15 cellular contexts compared by ENCODE assay signal in the genomic region with DNA sequence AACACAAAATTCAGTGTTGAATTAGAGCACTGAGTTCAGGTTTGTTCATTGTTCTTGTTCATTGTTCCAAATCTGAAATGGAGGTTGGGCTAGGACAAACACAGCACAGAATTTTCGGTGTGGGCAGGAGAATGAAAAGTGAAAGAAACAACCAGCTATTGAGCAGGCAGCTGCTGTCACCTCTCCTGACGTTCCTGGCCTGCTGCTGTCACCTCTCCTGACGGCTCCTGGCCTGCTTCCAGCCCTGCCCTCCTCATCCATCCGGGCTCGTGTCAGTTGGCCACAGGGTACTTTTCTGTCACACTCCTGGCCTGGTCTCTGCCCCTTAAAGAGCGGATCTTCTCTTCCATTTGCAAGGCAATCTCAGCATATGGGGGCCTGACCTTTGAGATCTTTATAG. TPM values are rescaled to one million over a fixed set of nuclear protein-coding genes. Genes with fewer than 3 reads are reported as not detected.
DNase-seq lines count a peak whose midpoint lies in the region; ATAC-seq and TF ChIP-seq lines count a peak whose summit lies in the region.
"Had no signal": no experiment of that assay in that cellular context is flagged by ENCODE, and none has a peak within 500 bp of the region (broad histone marks: within the 10 kb centered on the region; RNA-seq: fewer than 3 reads in every experiment).

No MANE protein-coding gene starts in this region.

- no peaks in the 10 kb centered on the region for H3K9me3 Mint-ChIP-seq in activated T-cell treated with anti-CD3 and anti-CD28 coated beads, Interleukin-2, amount 50 U/mL, for 24 hours
- H3K9me3 Mint-ChIP-seq in activated T-cell treated with anti-CD3 and anti-CD28 coated beads, Interleukin-2, amount 50 U/mL, for 4 hours = no peaks in the 10 kb centered on the region
- no peaks in the 10 kb centered on the region for H3K9me3 Mint-ChIP-seq in activated T-helper 17 cell treated with anti-CD3 and anti-CD28 coated beads, Interleukin-2, amount 50 U/mL, for 72 hours

- H3K27ac ChIP-seq in foreskin keratinocyte (no peak overlapping the region), esophagus squamous epithelium (no peak overlapping the region)
- H3K27ac ChIP-seq: coronary artery, left lung, ovary had no signal

- no peak overlapping the region for H3K4me3 Mint-ChIP-seq in activated T-cell treated with anti-CD3 and anti-CD28 coated beads, Interleukin-2, amount 50 U/mL, for 24 hours
- no peak overlapping the region for H3K4me3 Mint-ChIP-seq in activated T-cell treated with anti-CD3 and anti-CD28 coated beads, Interleukin-2, amount 50 U/mL, for 4 hours
- H3K4me3 Mint-ChIP-seq in activated T-helper 17 cell treated with anti-CD3 and anti-CD28 coated beads, Interleukin-2, amount 50 U/mL, for 72 hours = no peak overlapping the region

- intact Hi-C loops in esophagus squamous epithelium (cut with DNase I) = no loop called here

- 36% methylated on average over 6 of the region's 6 CpGs for WGBS in esophagus squamous epithelium, 2 donors

- H3K27me3 ChIP-seq in foreskin keratinocyte = peaks cover 24% of the 10 kb centered on the region
- no peaks in the 10 kb centered on the region for H3K27me3 ChIP-seq in esophagus squamous epithelium
- H3K27me3 ChIP-seq: left lung, ovary, upper lobe of left lung had no signal

- no peaks in the 10 kb centered on the region for H3K4me1 ChIP-seq in foreskin keratinocyte
- H3K4me1 ChIP-seq in esophagus squamous epithelium = no peaks in the 10 kb centered on the region
- H3K4me1 ChIP-seq: left lung had no signal

- no peak overlapping the region for H3K4me3 ChIP-seq in esophagus squamous epithelium
- H3K4me3 ChIP-seq: coronary artery, left lung, ovary, upper lobe of left lung had no signal

- peaks cover 20% of the 10 kb centered on the region for H3K4me1 Mint-ChIP-seq in activated T-cell treated with anti-CD3 and anti-CD28 coated beads, Interleukin-2, amount 50 U/mL, for 24 hours (ENCODE audit: low read depth)
- no peaks in the 10 kb centered on the region for H3K4me1 Mint-ChIP-seq in activated T-cell treated with anti-CD3 and anti-CD28 coated beads, Interleukin-2, amount 50 U/mL, for 4 hours (ENCODE audit: low read depth)
- H3K4me1 Mint-ChIP-seq in activated T-helper 17 cell treated with anti-CD3 and anti-CD28 coated beads, Interleukin-2, amount 50 U/mL, for 72 hours = peaks cover 3% of the 10 kb centered on the region

- TF ChIP-seq CTCF in foreskin keratinocyte (conservative IDR thresholded peaks at IDR 0.05) (no peak), esophagus squamous epithelium (IDR thresholded peaks at IDR 0.05) (no peak)

- H3K36me3 Mint-ChIP-seq in activated T-cell treated with anti-CD3 and anti-CD28 coated beads, Interleukin-2, amount 50 U/mL, for 24 hours (ENCODE audit: low read depth) = peaks cover 14% of the 10 kb centered on the region
- H3K36me3 Mint-ChIP-seq in activated T-cell treated with anti-CD3 and anti-CD28 coated beads, Interleukin-2, amount 50 U/mL, for 4 hours (ENCODE audit: insufficient read depth) = peaks cover 4% of the 10 kb centered on the region
- peaks cover 23% of the 10 kb centered on the region for H3K36me3 Mint-ChIP-seq in activated T-helper 17 cell treated with anti-CD3 and anti-CD28 coated beads, Interleukin-2, amount 50 U/mL, for 72 hours (ENCODE audit: low read depth)

- H3K9me3 ChIP-seq in esophagus squamous epithelium = no peaks in the 10 kb centered on the region
- H3K9me3 ChIP-seq: left lung, ovary, upper lobe of left lung had no signal

- no peak for TF ChIP-seq POLR2A in esophagus squamous epithelium (IDR thresholded peaks at IDR 0.05)

- H3K27ac Mint-ChIP-seq in activated T-cell treated with anti-CD3 and anti-CD28 coated beads, Interleukin-2, amount 50 U/mL, for 24 hours = peak overlapping the region; percentile 71
- H3K27ac Mint-ChIP-seq in activated T-helper 17 cell treated with anti-CD3 and anti-CD28 coated beads, Interleukin-2, amount 50 U/mL, for 72 hours = peak overlapping the region; percentile 59

- no peaks in the 10 kb centered on the region for H3K27me3 Mint-ChIP-seq in activated T-cell treated with anti-CD3 and anti-CD28 coated beads, Interleukin-2, amount 50 U/mL, for 24 hours
- H3K27me3 Mint-ChIP-seq in activated T-cell treated with anti-CD3 and anti-CD28 coated beads, Interleukin-2, amount 50 U/mL, for 4 hours (ENCODE audit: low read depth) = no peaks in the 10 kb centered on the region
- no peaks in the 10 kb centered on the region for H3K27me3 Mint-ChIP-seq in activated T-helper 17 cell treated with anti-CD3 and anti-CD28 coated beads, Interleukin-2, amount 50 U/mL, for 72 hours

- no peak for DNase-seq in activated T-cell treated with anti-CD3 and anti-CD28 coated beads, Interleukin-2, amount 50 U/mL, for 24 hours
- no peak for DNase-seq in activated T-cell treated with anti-CD3 and anti-CD28 coated beads, Interleukin-2, amount 50 U/mL, for 4 hours
- peak; percentile 40 for DNase-seq in pons (ENCODE audit: low spot score)
- no peak for DNase-seq in foreskin keratinocyte
- DNase-seq in esophagus squamous epithelium (lab: John Stamatoyannopoulos, UW) = no peak
- DNase-seq: activated T-cell treated with anti-CD3 and anti-CD28 coated beads, Interleukin-2, amount 50 U/mL, for 1 hour; left lung; ovary; upper lobe of left lung had no signal

- no peak for ATAC-seq in activated T-cell treated with anti-CD3 and anti-CD28 coated beads, Interleukin-2, amount 50 U/mL, for 4 hours
- peak; percentile 56 for ATAC-seq in HG03066 (IDR thresholded peaks at IDR 0.05; ENCODE audit: low read depth, unreplicated experiment)
- ATAC-seq in activated T-helper 17 cell treated with anti-CD3 and anti-CD28 coated beads, Interleukin-2, amount 50 U/mL, for 72 hours (replicated peaks) = no peak
- ATAC-seq in foreskin keratinocyte = no peak
- no peak for ATAC-seq in HG03565 (IDR thresholded peaks at IDR 0.05; ENCODE audit: unreplicated experiment)
- ATAC-seq: left lung had no signal

- H3K36me3 ChIP-seq in esophagus squamous epithelium = no peaks in the 10 kb centered on the region
- H3K36me3 ChIP-seq: left lung, ovary, upper lobe of left lung had no signal

RNA-seq across cellular contexts. Expression of gene CKMT2, which starts 45.2 kb away (rescaled TPM):
- not detected for total RNA-seq in activated T-cell treated with anti-CD3 and anti-CD28 coated beads, Interleukin-2, amount 50 U/mL, for 4 hours
- not detected for total RNA-seq in activated T-helper 17 cell treated with anti-CD3 and anti-CD28 coated beads, Interleukin-2, amount 50 U/mL, for 72 hours
- not detected in 2 replicates for total RNA-seq in foreskin keratinocyte
- polyA plus RNA-seq in foreskin keratinocyte = not detected in 2 replicates
- 1 to 10 TPM in 1 of 4 donors, not detected in 3; 2.1 TPM for total RNA-seq in esophagus squamous epithelium
- total RNA-seq: NCI-H460; T-helper 2 cell treated with Interferon-gamma antibody and Interleukin-4, amounts not matched to agents 100 ng/mL and 5 ng/mL, for 36 hours had no signal
